In genomic region chr1:46522184-46522968, GRCh38 we compare ENCODE assay signal across 10 cellular contexts. TPM values are rescaled to one million over a fixed set of nuclear protein-coding genes. Genes with fewer than 3 reads are reported as not detected.
DNase-seq lines count a peak whose midpoint lies in the region; ATAC-seq, FAIRE-seq and TF ChIP-seq lines count a peak whose summit lies in the region.
"Had no signal": no experiment of that assay in that cellular context is flagged by ENCODE, and none has a peak within 500 bp of the region (broad histone marks: within the 10 kb centered on the region; RNA-seq: fewer than 3 reads in every experiment).

No MANE protein-coding gene starts in this region.

- H3K9me2 ChIP-seq in MM.1S (replicated peaks; ENCODE audit: insufficient read depth, low read length) = no peaks in the 10 kb centered on the region

- peak; percentile 67 for FAIRE-seq in GM12892 (lab: Jason Lieb, UNC)

- H3K9me3 ChIP-seq in iPS-15b (ENCODE audit: control insufficient read depth, insufficient read depth, low read length) (no peaks in the 10 kb centered on the region), tibial nerve (no peaks in the 10 kb centered on the region), MM.1S (replicated peaks; ENCODE audit: insufficient read depth, low read length) (no peaks in the 10 kb centered on the region)

- no peaks in the 10 kb centered on the region for H4K20me1 ChIP-seq in MM.1S (ENCODE audit: insufficient read depth, low read length)

- H3K9me3 Mint-ChIP-seq in activated CD8-positive, alpha-beta T cell treated with anti-CD3 and anti-CD28 coated beads, Interleukin-2, amount 10 ng/mL, durations not matched to agents 7 days and 5 days (ENCODE audit: insufficient read depth) = no peaks in the 10 kb centered on the region

- CTCF ChIA-PET in activated CD8-positive, alpha-beta T cell treated with anti-CD3 and anti-CD28 coated beads, Interleukin-2, amount 10 ng/mL, durations not matched to agents 7 days and 5 days (lab: Charles Lee) = interaction anchor here (0.7 to 2.0 kb wide), 11 partner anchors 11 to 639 kb away, joined by 3 to 8 read pairs (median 5); a partner anchor contains a TSS

- peaks cover 18% of the 10 kb centered on the region for H3K27me3 Mint-ChIP-seq in activated CD8-positive, alpha-beta T cell treated with anti-CD3 and anti-CD28 coated beads, Interleukin-2, amount 10 ng/mL, durations not matched to agents 7 days and 5 days (ENCODE audit: low read depth)

- H3K27me3 ChIP-seq in iPS-15b (ENCODE audit: control insufficient read depth, insufficient read depth, low read length) (peaks cover 84% of the 10 kb centered on the region), tibial nerve (peaks cover 0 to 38% of the 10 kb centered on the region in 2 donors), MM.1S (replicated peaks; ENCODE audit: insufficient read depth, low read length) (peaks cover 7% of the 10 kb centered on the region)

- no peak overlapping the region for H3K27ac Mint-ChIP-seq in activated CD8-positive, alpha-beta T cell treated with anti-CD3 and anti-CD28 coated beads, Interleukin-2, amount 10 ng/mL, durations not matched to agents 7 days and 5 days

- TF ChIP-seq EP300 in tibial nerve (IDR thresholded peaks at IDR 0.05) = peak in 1 of 2 donors; percentile 31

- peaks cover 19% of the 10 kb centered on the region for H3K4me1 Mint-ChIP-seq in activated CD8-positive, alpha-beta T cell treated with anti-CD3 and anti-CD28 coated beads, Interleukin-2, amount 10 ng/mL, durations not matched to agents 7 days and 5 days (ENCODE audit: low read depth)

- H3K27ac ChIP-seq in tibial nerve = no peak overlapping the region
- no peak overlapping the region for H3K27ac ChIP-seq in MM.1S (ENCODE audit: low read length)

- peak overlapping the region; percentile 13 for H3K4me3 ChIP-seq in iPS-15b (ENCODE audit: low read depth, low read length)
- no peak overlapping the region for H3K4me3 ChIP-seq in tibial nerve
- no peak overlapping the region for H3K4me3 ChIP-seq in MM.1S (ENCODE audit: low read length)

- TF ChIP-seq CTCF in tibial nerve (IDR thresholded peaks at IDR 0.05) (no peak), MM.1S (IDR thresholded peaks at IDR 0.05; ENCODE audit: low read length) (no peak)

- H3K4me3 Mint-ChIP-seq in activated CD8-positive, alpha-beta T cell treated with anti-CD3 and anti-CD28 coated beads, Interleukin-2, amount 10 ng/mL, durations not matched to agents 7 days and 5 days = no peak overlapping the region

- H3F3A ChIP-seq in MM.1S (ENCODE audit: insufficient read depth, low read length) = no peaks in the 10 kb centered on the region

- H3K36me3 ChIP-seq in iPS-15b (ENCODE audit: control insufficient read depth, insufficient read depth, low read length) (no peaks in the 10 kb centered on the region), tibial nerve (no peaks in the 10 kb centered on the region), MM.1S (replicated peaks; ENCODE audit: insufficient read depth, low read length) (no peaks in the 10 kb centered on the region)

- 11 to 18% methylated on average over 16 of the region's 16 CpGs for WGBS in tibial nerve, 2 donors

- no peaks in the 10 kb centered on the region for H3K36me3 Mint-ChIP-seq in activated CD8-positive, alpha-beta T cell treated with anti-CD3 and anti-CD28 coated beads, Interleukin-2, amount 10 ng/mL, durations not matched to agents 7 days and 5 days (ENCODE audit: low read depth)

- DNase-seq in GM12892 (ENCODE audit: insufficient read length) (no peak), tibial nerve (ENCODE audit: low spot score in 2 of 2) (peak; percentile 32 to 45), MM.1S (no peak), DMS53 treated with DMSO at 0.1 percent for 48 hours (lab: John Stamatoyannopoulos, UW; ENCODE audit: unreplicated experiment) (no peak), NCI-H187 treated with DMSO at 0.1 percent for 48 hours (lab: John Stamatoyannopoulos, UW) (no peak)
- no peak for DNase-seq in activated CD8-positive, alpha-beta T cell treated with anti-CD3 and anti-CD28 coated beads, Interleukin-2, amount 10 ng/mL, durations not matched to agents 7 days and 5 days

- H2AFZ ChIP-seq in MM.1S (ENCODE audit: low read length) = no peak overlapping the region

- no peak for TF ChIP-seq POLR2A in GM12892 (IDR thresholded peaks at IDR 0.05; ENCODE audit: low read depth, low read length)
- no peak for TF ChIP-seq POLR2A in tibial nerve (IDR thresholded peaks at IDR 0.05)

- peaks cover 46% of the 10 kb centered on the region for H3K4me1 ChIP-seq in iPS-15b (ENCODE audit: control insufficient read depth, insufficient read depth, low read length)
- H3K4me1 ChIP-seq in tibial nerve = peaks cover 0 to 12% (median 0%) of the 10 kb centered on the region in 4 donors
- no peaks in the 10 kb centered on the region for H3K4me1 ChIP-seq in MM.1S (ENCODE audit: low read length)

- POLR2A ChIA-PET in activated CD8-positive, alpha-beta T cell treated with anti-CD3 and anti-CD28 coated beads, Interleukin-2, amount 10 ng/mL, durations not matched to agents 7 days and 5 days (lab: Charles Lee) = interaction anchor here (1.1 kb wide), 1 partner anchor 183 kb away, joined by 3 read pairs; no protein-coding TSS in a partner anchor

- H3K9ac ChIP-seq in iPS-15b (ENCODE audit: low read depth, low read length) (no peak overlapping the region), MM.1S (ENCODE audit: low read length) (no peak overlapping the region)

- H3K79me2 ChIP-seq in MM.1S (ENCODE audit: low read length) = no peaks in the 10 kb centered on the region

- ATAC-seq in HG03432 (IDR thresholded peaks at IDR 0.05; ENCODE audit: unreplicated experiment) = peak; percentile 56
- peak; percentile 52 for ATAC-seq in activated CD8-positive, alpha-beta T cell treated with anti-CD3 and anti-CD28 coated beads, Interleukin-2, amount 10 ng/mL, durations not matched to agents 7 days and 5 days

- no peak overlapping the region for H3K4me2 ChIP-seq in MM.1S (ENCODE audit: low read depth, low read length)

RNA-seq across cellular contexts. Expression of gene KNCN, which starts 29.1 kb away (rescaled TPM):
- not detected for polyA plus RNA-seq in GM12892 (2012; ENCODE audit: missing spikeins)
- not detected for total RNA-seq in activated CD8-positive, alpha-beta T cell treated with anti-CD3 and anti-CD28 coated beads, Interleukin-2, amount 10 ng/mL, durations not matched to agents 7 days and 5 days
- not detected for total RNA-seq in tibial nerve
- total RNA-seq: NCI-H460, temporal lobe had no signal

RNA-seq across cellular contexts. Expression of gene DMBX1, which starts 32.7 kb away (rescaled TPM):
- polyA plus RNA-seq in GM12892 (2012; ENCODE audit: missing spikeins) = not detected
- under 1 TPM in 1 of 2 experiments, not detected in 1; 0.08 TPM for total RNA-seq in activated CD8-positive, alpha-beta T cell treated with anti-CD3 and anti-CD28 coated beads, Interleukin-2, amount 10 ng/mL, durations not matched to agents 7 days and 5 days
- not detected for total RNA-seq in tibial nerve
- total RNA-seq: NCI-H460, temporal lobe had no signal

Comparison
In these comparisons a context has a peak if more than half of its experiments do, and no peak if none do; other contexts are left out.
1. DNase-seq: peak in tibial nerve (2 of 2); none in GM12892 (single experiment), activated CD8-positive, alpha-beta T cell treated with anti-CD3 and anti-CD28 coated beads, Interleukin-2, amount 10 ng/mL, durations not matched to agents 7 days and 5 days (single experiment), MM.1S (single experiment), DMS53 treated with DMSO at 0.1 percent for 48 hours (single experiment) and NCI-H187 treated with DMSO at 0.1 percent for 48 hours (single experiment).